Comparison of ENCODE assay signal across 23 cellular contexts in genomic region chr12:39300799-39301198, GRCh38.
DNase-seq lines count a peak whose midpoint lies in the region; ATAC-seq and TF ChIP-seq lines count a peak whose summit lies in the region.
"Had no signal": no experiment of that assay in that cellular context is flagged by ENCODE, and none has a peak within 500 bp of the region (broad histone marks: within the 10 kb centered on the region; RNA-seq: fewer than 3 reads in every experiment).

No MANE protein-coding gene starts in this region.

- H3K27ac ChIP-seq in brain microvascular endothelial cell (no peak overlapping the region), lower lobe of right lung (no peak overlapping the region)
- H3K27ac ChIP-seq: A549, C4-2B, left lung had no signal

- no peaks in the 10 kb centered on the region for H3K9me3 ChIP-seq in lower lobe of right lung
- H3K9me3 ChIP-seq: A549, left lung had no signal

- TF ChIP-seq CTCF in AG09309 (IDR thresholded peaks at IDR 0.05; ENCODE audit: control insufficient read depth, insufficient read depth, low read depth, low read length, missing control alignments) = no peak
- TF ChIP-seq CTCF in brain microvascular endothelial cell (IDR thresholded peaks at IDR 0.05; ENCODE audit: low read depth, low read length, missing control alignments) = no peak
- no peak for TF ChIP-seq CTCF in lower lobe of right lung (IDR thresholded peaks at IDR 0.05)

- intact Hi-C loops in lower lobe of right lung (cut with DNase I) = no loop called here

- no peaks in the 10 kb centered on the region for H3K4me1 ChIP-seq in lower lobe of right lung
- H3K4me1 ChIP-seq: A549, left lung had no signal

- H3K27me3 ChIP-seq in brain microvascular endothelial cell (replicated peaks) = no peaks in the 10 kb centered on the region
- no peaks in the 10 kb centered on the region for H3K27me3 ChIP-seq in lower lobe of right lung (ENCODE audit: low read depth)
- H3K27me3 ChIP-seq: left lung had no signal

- no peak overlapping the region for H3K4me3 ChIP-seq in AG09309 (ENCODE audit: control insufficient read depth, low read depth, low read length)
- H3K4me3 ChIP-seq in brain microvascular endothelial cell (ENCODE audit: low read depth, low read length) = no peak overlapping the region
- H3K4me3 ChIP-seq in lower lobe of right lung = no peak overlapping the region
- H3K4me3 ChIP-seq: A549, left lung had no signal

- ATAC-seq in lower lobe of right lung = no peak
- no peak for ATAC-seq in HG03565 (IDR thresholded peaks at IDR 0.05; ENCODE audit: unreplicated experiment)
- ATAC-seq: A549, esophagus mucosa, left lung had no signal

- DNase-seq in AG09309 (ENCODE audit: low read depth) (peak; percentile 2), LHCN-M2 (ENCODE audit: low read depth) (peak; percentile 29), brain microvascular endothelial cell (peak; percentile 1), medulla oblongata (ENCODE audit: extremely low spot score) (peak; percentile 35), lower lobe of right lung (no peak), AG08396 (ENCODE audit: low spot score) (no peak), NOMO-1 treated with dmso at 0.1 percent for 144 hours (lab: John Stamatoyannopoulos, UW; ENCODE audit: unreplicated experiment) (no peak)
- DNase-seq: activated B cell treated with CpG ODN at 0.5 μM for 24 hours; activated CD4-positive, alpha-beta memory T cell treated with anti-CD3 and anti-CD28 coated beads for 36 hours; activated gamma-delta T cell treated with Interleukin-2 at 50 U/mL for 16 hours; amniotic stem cell; DMS 273 treated with DMSO at 0.1 percent for 48 hours; effector CD4-positive, alpha-beta T cell; head of caudate nucleus; left lung; MM.1S; NCI-H1436; NCI-H82; stimulated activated CD4-positive, alpha-beta T cell treated with anti-CD3 and anti-CD28 coated beads, Interleukin-12 subunit alpha, Interleukin-12 subunit beta, amount 100 ng/mL, for 4 hours had no signal

- in situ Hi-C loops in brain microvascular endothelial cell (cut with HindIII; ENCODE audit: low pct_ligation_motif_present, low sequenced_read_pairs) = no loop called here

- H3K36me3 ChIP-seq in brain microvascular endothelial cell (replicated peaks) = no peaks in the 10 kb centered on the region
- H3K36me3 ChIP-seq in lower lobe of right lung = no peaks in the 10 kb centered on the region
- H3K36me3 ChIP-seq: left lung had no signal

Comparison
In these comparisons a context has a peak if more than half of its experiments do, and no peak if none do; other contexts are left out.
1. DNase-seq: peak in AG09309 (single experiment), LHCN-M2 (single experiment), brain microvascular endothelial cell (single experiment) and medulla oblongata (single experiment); none in lower lobe of right lung (single experiment), AG08396 (single experiment) and NOMO-1 treated with dmso at 0.1 percent for 144 hours (single experiment).